Comparison of ENCODE assay signal across 21 cellular contexts in genomic region chr16:2712063-2712441, GRCh38.
"Had no signal": no experiment of that assay in that cellular context is flagged by ENCODE, and none has a peak within 500 bp of the region (broad histone marks: within the 10 kb centered on the region; RNA-seq: fewer than 3 reads in every experiment).

No MANE protein-coding gene starts in this region.

- H3K27ac ChIP-seq: VCaP had no signal

- DNase-seq: activated CD4-positive, alpha-beta memory T cell treated with anti-CD3 and anti-CD28 coated beads for 36 hours; activated CD4-positive, alpha-beta T cell treated with anti-CD3 and anti-CD28 coated beads, Interleukin-2, amount 10 ng/mL, durations not matched to agents 7 days and 5 days; activated CD4-positive, CD25-positive, alpha-beta regulatory T cell; activated CD8-positive, alpha-beta memory T cell treated with anti-CD3 and anti-CD28 coated beads for 24 hours; activated gamma-delta T cell; activated naive CD4-positive, alpha-beta T cell treated with anti-CD3 and anti-CD28 coated beads for 36 hours; activated naive CD8-positive, alpha-beta T cell treated with anti-CD3 and anti-CD28 coated beads for 36 hours; activated T-cell treated with anti-CD3 and anti-CD28 coated beads, Interleukin-2, amount 50 U/mL, for 4 hours; cerebellar nuclear complex; Kasumi-1; KBM-7; NCI-H1048; NCI-H2029; NCI-H2107; NCI-H2171 treated with DMSO at 0.1 percent for 48 hours; NCI-H345; NCI-H510A; PC-3; SIG-M5; T-helper 2 cell had no signal

- ATAC-seq: activated T-cell treated with anti-CD3 and anti-CD28 coated beads, Interleukin-2, amount 50 U/mL, for 4 hours; PC-3 had no signal
